In genomic region chr5:132013006-132013689, GRCh38 we compare ENCODE assay signal across 15 cellular contexts. TPM values are rescaled to one million over a fixed set of nuclear protein-coding genes. Genes with fewer than 3 reads are reported as not detected.
DNase-seq lines count a peak whose midpoint lies in the region; ATAC-seq and TF ChIP-seq lines count a peak whose summit lies in the region.
"Had no signal": no experiment of that assay in that cellular context is flagged by ENCODE, and none has a peak within 500 bp of the region (broad histone marks: within the 10 kb centered on the region; RNA-seq: fewer than 3 reads in every experiment).

No MANE protein-coding gene starts in this region.

- TF ChIP-seq CTCF in colonic mucosa (IDR thresholded peaks at IDR 0.05) (no peak), osteoblast (IDR thresholded peaks at IDR 0.05; ENCODE audit: extremely low read depth, low read depth, low read length) (no peak), hepatocyte (IDR thresholded peaks at IDR 0.05; ENCODE audit: poor library complexity) (no peak)

- H3K9me3 ChIP-seq in colonic mucosa (no peaks in the 10 kb centered on the region), osteoblast (ENCODE audit: low read depth, low read length) (no peaks in the 10 kb centered on the region), hepatocyte (ENCODE audit: low read depth) (no peaks in the 10 kb centered on the region)
- H3K9me3 ChIP-seq: BLaER1 had no signal

- H3K27ac ChIP-seq in colonic mucosa (no peak overlapping the region), osteoblast (ENCODE audit: low read depth, low read length) (no peak overlapping the region), hepatocyte (no peak overlapping the region)
- H3K27ac ChIP-seq: BLaER1 had no signal

- no peaks in the 10 kb centered on the region for H3K79me2 ChIP-seq in osteoblast (ENCODE audit: insufficient read depth, low read length)
- no peaks in the 10 kb centered on the region for H3K79me2 ChIP-seq in hepatocyte

- H2AFZ ChIP-seq in osteoblast (ENCODE audit: low read length) (no peak overlapping the region), hepatocyte (no peak overlapping the region)

- H3K9ac ChIP-seq in colonic mucosa (ENCODE audit: low read depth in 2 of 2, low read length in 2 of 2) = no peak overlapping the region
- H3K9ac ChIP-seq: BLaER1 had no signal

- H3K4me3 ChIP-seq in colonic mucosa (no peak overlapping the region), osteoblast (ENCODE audit: insufficient read depth, low read length) (no peak overlapping the region), hepatocyte (no peak overlapping the region)
- H3K4me3 ChIP-seq: BLaER1 had no signal

- H4K20me1 ChIP-seq in osteoblast (ENCODE audit: insufficient read depth, low read length) = peaks cover 7% of the 10 kb centered on the region
- no peaks in the 10 kb centered on the region for H4K20me1 ChIP-seq in hepatocyte (ENCODE audit: insufficient read depth, poor library complexity, severe bottlenecking)

- no peak overlapping the region for H3K4me2 ChIP-seq in osteoblast (ENCODE audit: insufficient read depth, low read length)
- no peak overlapping the region for H3K4me2 ChIP-seq in hepatocyte
- H3K4me2 ChIP-seq: BLaER1 had no signal

- ATAC-seq in GM19395 (IDR thresholded peaks at IDR 0.05; ENCODE audit: unreplicated experiment) = no peak
- ATAC-seq: HCT116; stimulated activated naive CD8-positive, alpha-beta T cell treated with anti-CD3 and anti-CD28 coated beads, Interleukin-15, Interleukin-2, amounts not matched to agents 100 U/mL and 50 U/mL, for 24 hours had no signal

- no peaks in the 10 kb centered on the region for H3K36me3 ChIP-seq in colonic mucosa
- H3K36me3 ChIP-seq in osteoblast (ENCODE audit: insufficient read depth, low read length) = no peaks in the 10 kb centered on the region
- no peaks in the 10 kb centered on the region for H3K36me3 ChIP-seq in hepatocyte (replicated peaks; ENCODE audit: insufficient read depth, low read depth)
- H3K36me3 ChIP-seq: BLaER1 had no signal

- H3K27me3 ChIP-seq in colonic mucosa (peaks cover 16% of the 10 kb centered on the region), osteoblast (ENCODE audit: insufficient read depth, low read length) (peaks cover 45% of the 10 kb centered on the region), hepatocyte (peaks cover 65% of the 10 kb centered on the region)

- whole genome bisulfite sequencing in hepatocyte (ENCODE audit: low lambda C conversion rate, missing lambda C conversion rate) = 91% methylated on average over 5 of the region's 5 CpGs

- no peaks in the 10 kb centered on the region for H3K9me2 ChIP-seq in hepatocyte (replicated peaks; ENCODE audit: insufficient read depth)

- H3K4me1 ChIP-seq in colonic mucosa = no peaks in the 10 kb centered on the region
- H3K4me1 ChIP-seq in osteoblast (ENCODE audit: insufficient read depth, low read length) = no peaks in the 10 kb centered on the region
- H3K4me1 ChIP-seq in hepatocyte (ENCODE audit: insufficient read depth) = no peaks in the 10 kb centered on the region

- intact Hi-C loops in colonic mucosa (cut with DNase I) = no loop called here

- peak; percentile 0 for DNase-seq in stimulated activated CD4-positive, alpha-beta T cell treated with anti-CD3 and anti-CD28 coated beads, Interleukin-15, amount 100 ng/mL, for 24 hours
- DNase-seq in stimulated activated CD4-positive, alpha-beta T cell treated with anti-CD3 and anti-CD28 coated beads, Interleukin-4, amount 100 ng/mL, for 4 hours = no peak
- peak; percentile 14 for DNase-seq in colonic mucosa
- peak; percentile 68 for DNase-seq in osteoblast (ENCODE audit: insufficient read length, low spot score, missing footprints)
- DNase-seq in hepatocyte (ENCODE audit: low spot score) = no peak
- no peak for DNase-seq in NCI-H1092 (lab: John Stamatoyannopoulos, UW)
- DNase-seq in hepatic stellate cell (ENCODE audit: low spot score) = no peak
- DNase-seq: GF-D8, NCI-H2107 had no signal

RNA-seq across cellular contexts. Expression of gene ACSL6, which starts 1.7 kb away (rescaled TPM):
- under 1 TPM; 0.25 to 0.93 TPM for total RNA-seq in colonic mucosa
- not detected in 2 replicates for total RNA-seq in osteoblast
- total RNA-seq in hepatocyte = 1.2 and 2.4 TPM in 2 replicates
- 0.75 and 1.7 TPM in 2 replicates for polyA plus RNA-seq in hepatocyte
- total RNA-seq: mesothelial cell of epicardium had no signal

RNA-seq across cellular contexts. Expression of gene IL3, which starts 47.3 kb away (rescaled TPM):
- total RNA-seq in colonic mucosa = under 1 TPM in 1 of 2 donors, not detected in 1; 0.25 TPM
- not detected in 2 replicates for total RNA-seq in osteoblast
- total RNA-seq in hepatocyte = 0.37 TPM in 1 of 2 replicates, not detected in the other
- not detected in 2 replicates for polyA plus RNA-seq in hepatocyte
- total RNA-seq: fibroblast of lung, mesothelial cell of epicardium had no signal
- polyA plus RNA-seq: fibroblast of lung had no signal

Comparison
In these comparisons a context has a peak if more than half of its experiments do, and no peak if none do; other contexts are left out.
1. DNase-seq: peak in stimulated activated CD4-positive, alpha-beta T cell treated with anti-CD3 and anti-CD28 coated beads, Interleukin-15, amount 100 ng/mL, for 24 hours (single experiment), colonic mucosa (single experiment) and osteoblast (single experiment); none in stimulated activated CD4-positive, alpha-beta T cell treated with anti-CD3 and anti-CD28 coated beads, Interleukin-4, amount 100 ng/mL, for 4 hours (0 of 2), hepatocyte (single experiment), NCI-H1092 (single experiment) and hepatic stellate cell (single experiment).